Comparison of ENCODE assay signal across 13 cellular contexts in the genomic region with DNA sequence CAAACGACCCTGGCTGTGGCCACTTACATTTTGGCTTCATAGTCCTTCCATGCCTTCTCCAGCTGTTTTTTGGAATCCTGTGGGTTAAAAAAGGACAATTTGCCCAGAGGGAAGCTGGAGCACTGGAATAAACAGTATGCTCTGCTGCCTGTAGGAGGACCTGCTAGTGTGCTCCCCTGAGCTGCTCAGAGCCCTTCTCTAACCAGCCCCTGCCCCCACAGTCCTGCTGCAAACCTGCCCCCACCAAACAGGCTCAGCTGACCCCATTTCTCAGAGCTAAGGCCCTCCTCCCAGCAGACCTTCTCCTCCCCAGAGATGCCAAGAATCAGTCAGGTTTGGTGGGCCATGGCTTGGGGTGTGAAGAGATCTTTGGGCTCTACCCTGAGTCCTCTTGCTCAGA. TPM values are rescaled to one million over a fixed set of nuclear protein-coding genes. Genes with fewer than 3 reads are reported as not detected.
DNase-seq lines count a peak whose midpoint lies in the region; ATAC-seq and TF ChIP-seq lines count a peak whose summit lies in the region.
"Had no signal": no experiment of that assay in that cellular context is flagged by ENCODE, and none has a peak within 500 bp of the region (broad histone marks: within the 10 kb centered on the region; RNA-seq: fewer than 3 reads in every experiment).

No MANE protein-coding gene starts in this region.

- in situ Hi-C loops in IMR-90 (cut with MboI; ENCODE audit: low sequenced_read_pairs): no loop called here

- CTCF ChIA-PET in IMR-90 (lab: Yijun Ruan, JAX): interaction anchor here (0.6 kb wide), 1 partner anchor 279 kb away, joined by 4 read pairs; no protein-coding TSS in a partner anchor

- no peaks in the 10 kb centered on the region; a peak in 1 of 4 replicates for H3K79me1 ChIP-seq in IMR-90 (ENCODE audit: low read depth in 1 of 2, low read length in 2 of 2)

- TF ChIP-seq POLR2A in IMR-90 (IDR thresholded peaks at IDR 0.05; ENCODE audit: low read depth, low read length) (no peak), erythroblast (IDR thresholded peaks at IDR 0.05; ENCODE audit: low read length) (no peak)

- no peak overlapping the region for H4K5ac ChIP-seq in IMR-90 (ENCODE audit: low read depth, low read length)

- no peak overlapping the region for H3K23ac ChIP-seq in IMR-90 (ENCODE audit: low read depth, low read length)

- H3K27ac ChIP-seq in BLaER1 (no peak overlapping the region), IMR-90 (ENCODE audit: insufficient read depth, low read length) (no peak overlapping the region), esophagus (ENCODE audit: low read depth in 2 of 2, low read length in 1 of 2) (peak overlapping the region; percentile 60 to 89), osteoblast (ENCODE audit: low read depth, low read length) (peak overlapping the region; percentile 58), MM.1S (ENCODE audit: low read length) (no peak overlapping the region)
- H3K27ac ChIP-seq: hepatocyte, tibial artery had no signal

- no peak for TF ChIP-seq RAD21 in IMR-90 (IDR thresholded peaks at IDR 0.05; ENCODE audit: low read length)

- no peak overlapping the region for H2BK120ac ChIP-seq in IMR-90 (ENCODE audit: low read depth, low read length)

- WGBS in IMR-90 (ENCODE audit: extremely low coverage in 2 of 2, insufficient read length in 1 of 2), 2 experiments: no CpG with 5 or more reads among the region's 1 CpG
- WGBS in esophagus, 2 donors: 17 to 26% methylated on average over 1 of the region's 1 CpG

- dilution Hi-C loops in IMR-90 (cut with HindIII; ENCODE audit: low sequenced_read_pairs, unreplicated experiment): no loop called here

- H3K27me3 ChIP-seq in BLaER1 (no peaks in the 10 kb centered on the region), IMR-90 (ENCODE audit: control insufficient read depth, insufficient read depth, low read length) (no peaks in the 10 kb centered on the region), esophagus (ENCODE audit: control insufficient read depth in 1 of 2, insufficient read depth in 2 of 2, low read length in 2 of 2) (no peaks in the 10 kb centered on the region), osteoblast (ENCODE audit: insufficient read depth, low read length) (no peaks in the 10 kb centered on the region), MM.1S (replicated peaks; ENCODE audit: insufficient read depth, low read length) (no peaks in the 10 kb centered on the region; the same call in 1 of the 2 replicates)
- H3K27me3 ChIP-seq: hepatocyte, tibial artery had no signal

- no peaks in the 10 kb centered on the region for H3F3A ChIP-seq in MM.1S (ENCODE audit: insufficient read depth, low read length)

- DNase-seq in IMR-90 (no peak), osteoblast (ENCODE audit: insufficient read length, low spot score, missing footprints) (peak; percentile 62), MM.1S (no peak), erythroblast (lab: John Stamatoyannopoulos, UW) (no peak)
- no peak for DNase-seq in activated CD8-positive, alpha-beta memory T cell treated with anti-CD3 and anti-CD28 coated beads, Interleukin-2, amount 50 U/mL, for 4 hours
- DNase-seq in stimulated activated naive CD8-positive, alpha-beta T cell treated with anti-CD3 and anti-CD28 coated beads, Interleukin-15, Interleukin-2, amounts not matched to agents 100 U/mL and 50 U/mL, for 24 hours: no peak
- DNase-seq: activated gamma-delta T cell, NCI-H1436 treated with DMSO at 0.1 percent for 48 hours, tibial artery had no signal

- H3K79me2 ChIP-seq in osteoblast (ENCODE audit: insufficient read depth, low read length) (no peaks in the 10 kb centered on the region), MM.1S (ENCODE audit: low read length) (no peaks in the 10 kb centered on the region)
- H3K79me2 ChIP-seq: hepatocyte had no signal

- no peak overlapping the region for H3K14ac ChIP-seq in IMR-90 (replicated peaks; ENCODE audit: low read depth, low read length)

- peak overlapping the region; percentile 74 for H3K4me2 ChIP-seq in BLaER1
- H3K4me2 ChIP-seq in IMR-90 (ENCODE audit: low read depth, low read length): no peak overlapping the region
- H3K4me2 ChIP-seq in osteoblast (ENCODE audit: insufficient read depth, low read length): peak overlapping the region; percentile 44
- H3K4me2 ChIP-seq in MM.1S (ENCODE audit: low read depth, low read length): no peak overlapping the region
- H3K4me2 ChIP-seq: hepatocyte had no signal

- H3K18ac ChIP-seq in IMR-90 (ENCODE audit: low read depth, low read length): no peak overlapping the region

- no peak overlapping the region for H4K8ac ChIP-seq in IMR-90 (ENCODE audit: low read depth in 2 of 2, low read length in 2 of 2)

- no peak overlapping the region for H2BK20ac ChIP-seq in IMR-90 (ENCODE audit: low read depth, low read length)

- H2AK9ac ChIP-seq in IMR-90 (replicated peaks; ENCODE audit: low read depth, low read length, poor library complexity): no peak overlapping the region

- no peaks in the 10 kb centered on the region for H3K9me2 ChIP-seq in MM.1S (replicated peaks; ENCODE audit: insufficient read depth, low read length)

- H3K4me3 ChIP-seq in BLaER1: no peak overlapping the region
- H3K4me3 ChIP-seq in IMR-90 (ENCODE audit: insufficient read depth, low read depth, low read length): no peak overlapping the region
- no peak overlapping the region for H3K4me3 ChIP-seq in esophagus (ENCODE audit: low read depth in 1 of 2, low read length in 2 of 2)
- H3K4me3 ChIP-seq in osteoblast (ENCODE audit: insufficient read depth, low read length): no peak overlapping the region
- H3K4me3 ChIP-seq in MM.1S (ENCODE audit: low read length): no peak overlapping the region
- H3K4me3 ChIP-seq: GM12878, hepatocyte, tibial artery had no signal

- H3K9ac ChIP-seq in BLaER1 (no peak overlapping the region), IMR-90 (ENCODE audit: low read depth, low read length) (no peak overlapping the region), MM.1S (ENCODE audit: low read length) (no peak overlapping the region)

- no peak overlapping the region for H2BK5ac ChIP-seq in IMR-90 (ENCODE audit: low read depth, low read length, poor library complexity, severe bottlenecking)

- peaks cover 9% of the 10 kb centered on the region; the same call in 1 of the 2 replicates for H3K9me1 ChIP-seq in IMR-90 (ENCODE audit: insufficient read depth, low read length)

- H3K4ac ChIP-seq in IMR-90 (ENCODE audit: low read depth, low read length): no peak overlapping the region; the same call in 1 of the 2 replicates

- intact Hi-C loops in IMR-90 (cut with micrococcal nuclease): no loop called here

- no peak overlapping the region for H2AFZ ChIP-seq in IMR-90 (replicated peaks; ENCODE audit: low read length, poor library complexity)
- peak overlapping the region; percentile 67 for H2AFZ ChIP-seq in osteoblast (ENCODE audit: low read length)
- no peak overlapping the region for H2AFZ ChIP-seq in MM.1S (ENCODE audit: low read length)
- H2AFZ ChIP-seq: hepatocyte had no signal

- TF ChIP-seq CTCF in IMR-90 (conservative IDR thresholded peaks at IDR 0.05; ENCODE audit: low read depth, low read length) (no peak), osteoblast (IDR thresholded peaks at IDR 0.05; ENCODE audit: extremely low read depth, low read depth, low read length) (no peak), MM.1S (IDR thresholded peaks at IDR 0.05; ENCODE audit: low read length) (no peak)

- POLR2A ChIA-PET in IMR-90 (lab: Charles Lee; ENCODE audit: unreplicated experiment): no interaction called here

- H2BK15ac ChIP-seq in IMR-90 (ENCODE audit: low read depth, low read length): no peak overlapping the region

- H2AK5ac ChIP-seq in IMR-90 (ENCODE audit: low read depth, low read length): no peak overlapping the region

- H3K9me3 ChIP-seq in BLaER1: no peaks in the 10 kb centered on the region
- no peaks in the 10 kb centered on the region for H3K9me3 ChIP-seq in IMR-90 (ENCODE audit: control insufficient read depth, insufficient read depth, low read length)
- H3K9me3 ChIP-seq in esophagus (ENCODE audit: control insufficient read depth in 2 of 2, insufficient read depth in 1 of 2, low read depth in 1 of 2, low read length in 1 of 2): no peaks in the 10 kb centered on the region
- no peaks in the 10 kb centered on the region for H3K9me3 ChIP-seq in osteoblast (ENCODE audit: low read depth, low read length)
- no peaks in the 10 kb centered on the region for H3K9me3 ChIP-seq in MM.1S (replicated peaks; ENCODE audit: insufficient read depth, low read length)
- H3K9me3 ChIP-seq: tibial artery had no signal

- H3K4me1 ChIP-seq in BLaER1 (peaks cover 34% of the 10 kb centered on the region), IMR-90 (ENCODE audit: control insufficient read depth, insufficient read depth, low read length) (peaks cover 5% of the 10 kb centered on the region; the same call in 1 of the 2 replicates), esophagus (ENCODE audit: control insufficient read depth in 2 of 2, insufficient read depth in 2 of 2, low read length in 1 of 2) (peaks cover 7 to 19% of the 10 kb centered on the region in 2 donors), osteoblast (ENCODE audit: insufficient read depth, low read length) (peaks cover 26% of the 10 kb centered on the region), MM.1S (ENCODE audit: low read length) (no peaks in the 10 kb centered on the region)

- no TSS peak for BruUV-seq in IMR-90 (replicated peaks; lab: Mats Ljungman, UMichigan)

- peak; percentile 15; the same call in 1 of the 2 replicates for ATAC-seq in IMR-90 (ENCODE audit: low read depth)
- ATAC-seq in stimulated activated naive CD8-positive, alpha-beta T cell treated with anti-CD3 and anti-CD28 coated beads, Interleukin-15, Interleukin-2, amounts not matched to agents 100 U/mL and 50 U/mL, for 24 hours: no peak

- H3K56ac ChIP-seq in IMR-90 (ENCODE audit: extremely low read depth, insufficient read depth, low read length): no peak overlapping the region

- H4K20me1 ChIP-seq in BLaER1: peaks cover 26% of the 10 kb centered on the region
- no peaks in the 10 kb centered on the region for H4K20me1 ChIP-seq in IMR-90 (ENCODE audit: insufficient read depth, low read length)
- H4K20me1 ChIP-seq in osteoblast (ENCODE audit: insufficient read depth, low read length): peaks cover 8% of the 10 kb centered on the region
- no peaks in the 10 kb centered on the region for H4K20me1 ChIP-seq in MM.1S (ENCODE audit: insufficient read depth, low read length)

- H3K36me3 ChIP-seq in BLaER1 (no peaks in the 10 kb centered on the region), IMR-90 (ENCODE audit: control insufficient read depth, insufficient read depth, low read length) (peaks cover 41% of the 10 kb centered on the region; the same call in 1 of the 2 replicates), esophagus (ENCODE audit: control insufficient read depth in 2 of 2, insufficient read depth in 2 of 2, low read length in 1 of 2) (peaks cover 0 to 7% of the 10 kb centered on the region in 2 donors), osteoblast (ENCODE audit: insufficient read depth, low read length) (peaks cover 12% of the 10 kb centered on the region), MM.1S (replicated peaks; ENCODE audit: insufficient read depth, low read length) (no peaks in the 10 kb centered on the region)

- H4K91ac ChIP-seq in IMR-90 (ENCODE audit: insufficient read depth, low read depth, low read length): no peak overlapping the region

RNA-seq across cellular contexts. Expression of gene TCEA3, which starts 26.9 kb away (rescaled TPM):
- total RNA-seq in IMR-90 (2012; rRNA removed): 3.0 and 3.3 TPM in 2 replicates
- polyA plus RNA-seq in IMR-90 (2012; rRNA removed): 5.4 and 6.3 TPM in 2 replicates
- polyA plus RNA-seq in IMR-90 (2012; cell fraction: cytosol; rRNA removed): 3.4 and 5.3 TPM in 2 replicates
- 6.6 and 11.2 TPM in 2 replicates for polyA plus RNA-seq in IMR-90 (2012; cell fraction: nucleus; rRNA removed; ENCODE audit: low replicate concordance)
- 10 to 100 TPM; 22.0 to 37.7 TPM for polyA plus RNA-seq in esophagus
- 28.9 and 31.5 TPM in 2 replicates for total RNA-seq in osteoblast

RNA-seq across cellular contexts. Expression of gene ASAP3, which starts 32.5 kb away (rescaled TPM):
- total RNA-seq in IMR-90 (2012; rRNA removed) (15.3 and 18.6 TPM in 2 replicates), osteoblast (107 and 119 TPM in 2 replicates)
- polyA plus RNA-seq in IMR-90 (2012; rRNA removed) (16.9 and 18.8 TPM in 2 replicates), esophagus (10 to 100 TPM; 32.0 to 32.8 TPM)
- 9.3 and 12.4 TPM in 2 replicates for polyA plus RNA-seq in IMR-90 (2012; cell fraction: cytosol; rRNA removed)
- polyA plus RNA-seq in IMR-90 (2012; cell fraction: nucleus; rRNA removed; ENCODE audit: low replicate concordance): 89.7 and 93.0 TPM in 2 replicates

Comparison
In these comparisons a context has a peak if more than half of its experiments do, and no peak if none do; other contexts are left out.
1. H3K27ac ChIP-seq: peak in esophagus (2 of 2) and osteoblast (single experiment); none in BLaER1 (single experiment), IMR-90 (single experiment) and MM.1S (single experiment).
2. H3K4me2 ChIP-seq: peak in BLaER1 (single experiment) and osteoblast (single experiment); none in IMR-90 (single experiment) and MM.1S (single experiment).